In the genomic region with DNA sequence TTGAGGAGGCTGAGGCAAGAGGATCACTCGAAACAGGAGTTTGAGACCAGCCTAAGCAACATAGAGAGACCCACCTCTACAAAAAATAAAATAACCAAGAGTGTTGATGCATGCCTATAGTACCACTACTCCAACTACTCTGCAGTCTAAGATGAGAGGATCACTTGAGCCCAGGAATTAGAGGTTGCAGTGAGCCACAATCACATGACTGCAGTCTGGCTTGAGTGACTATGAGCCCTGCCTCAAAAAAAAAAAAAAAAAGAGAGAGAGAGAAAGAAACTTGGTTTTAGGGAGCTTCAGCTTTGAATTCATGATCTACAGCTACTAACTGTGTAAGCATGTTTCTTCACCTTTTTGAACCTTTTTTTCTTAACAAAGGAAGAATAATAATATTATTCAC, we compare ENCODE assay signal across 22 cellular contexts.
"Had no signal": no experiment of that assay in that cellular context is flagged by ENCODE, and none has a peak within 500 bp of the region (broad histone marks: within the 10 kb centered on the region; RNA-seq: fewer than 3 reads in every experiment).

No MANE protein-coding gene starts in this region.

- H3K27me3 ChIP-seq: foreskin keratinocyte, hepatocyte, left lung, pancreas, right lobe of liver, transverse colon had no signal

- ATAC-seq: effector memory CD8-positive, alpha-beta T cell; foreskin keratinocyte; left lung; lower lobe of right lung; pancreas; right lobe of liver; stimulated activated naive B cell treated with anti-CD40 and anti-IgM and Interleukin-4, amounts not matched to agents 10 μg/mL and 1 μg/mL and 100 μg/mL, for 72 hours; stimulated activated naive CD8-positive, alpha-beta T cell treated with anti-CD3 and anti-CD28 coated beads, Interleukin-15, amount 100 ng/mL, for 72 hours had no signal

- H3K4me3 Mint-ChIP-seq: dendritic cell treated with granulocyte-macrophage colony-stimulating factor and Interleukin-4, amounts not matched to agents 40 ng/mL and 50 ng/mL, for 4 days; effector memory CD8-positive, alpha-beta T cell; memory B cell; nephron; stimulated activated naive B cell treated with anti-CD40 and anti-IgM and Interleukin-4, amounts not matched to agents 10 μg/mL and 1 μg/mL and 100 μg/mL, for 72 hours; stimulated activated naive CD8-positive, alpha-beta T cell treated with anti-CD3 and anti-CD28 coated beads, Interleukin-15, amount 100 ng/mL, for 72 hours had no signal

- H3K27ac Mint-ChIP-seq: dendritic cell treated with granulocyte-macrophage colony-stimulating factor and Interleukin-4, amounts not matched to agents 40 ng/mL and 50 ng/mL, for 4 days; effector memory CD8-positive, alpha-beta T cell; memory B cell; nephron; progenitor cell of endocrine pancreas; stimulated activated naive B cell treated with anti-CD40 and anti-IgM and Interleukin-4, amounts not matched to agents 10 μg/mL and 1 μg/mL and 100 μg/mL, for 72 hours; stimulated activated naive CD8-positive, alpha-beta T cell treated with anti-CD3 and anti-CD28 coated beads, Interleukin-15, amount 100 ng/mL, for 72 hours had no signal

- H3K27ac ChIP-seq: epithelial cell of prostate, esophagus squamous epithelium, foreskin keratinocyte, hepatocyte, left lung, lower lobe of right lung, pancreas, right lobe of liver, thoracic aorta, transverse colon had no signal

- H3K36me3 ChIP-seq: esophagus squamous epithelium, left lung, lower lobe of right lung, pancreas, right lobe of liver, thoracic aorta, transverse colon had no signal

- H3K27me3 Mint-ChIP-seq: dendritic cell treated with granulocyte-macrophage colony-stimulating factor and Interleukin-4, amounts not matched to agents 40 ng/mL and 50 ng/mL, for 4 days; effector memory CD8-positive, alpha-beta T cell; progenitor cell of endocrine pancreas; stimulated activated naive B cell treated with anti-CD40 and anti-IgM and Interleukin-4, amounts not matched to agents 10 μg/mL and 1 μg/mL and 100 μg/mL, for 72 hours; stimulated activated naive CD8-positive, alpha-beta T cell treated with anti-CD3 and anti-CD28 coated beads, Interleukin-15, amount 100 ng/mL, for 72 hours had no signal

- H3K36me3 Mint-ChIP-seq: memory B cell; stimulated activated naive B cell treated with anti-CD40 and anti-IgM and Interleukin-4, amounts not matched to agents 10 μg/mL and 1 μg/mL and 100 μg/mL, for 72 hours had no signal

- H3K9me3 Mint-ChIP-seq: dendritic cell treated with granulocyte-macrophage colony-stimulating factor and Interleukin-4, amounts not matched to agents 40 ng/mL and 50 ng/mL, for 4 days; memory B cell; nephron; stimulated activated naive B cell treated with anti-CD40 and anti-IgM and Interleukin-4, amounts not matched to agents 10 μg/mL and 1 μg/mL and 100 μg/mL, for 72 hours had no signal

- H3K4me1 ChIP-seq: lower lobe of right lung had no signal

- H3K4me3 ChIP-seq: esophagus squamous epithelium, hepatocyte, left lung, lower lobe of right lung, pancreas, right lobe of liver, thoracic aorta, transverse colon had no signal

- H2AFZ ChIP-seq: hepatocyte had no signal

- H3K9me3 ChIP-seq: esophagus squamous epithelium, left lung, lower lobe of right lung, pancreas, right lobe of liver, thoracic aorta, transverse colon had no signal

- DNase-seq: effector memory CD8-positive, alpha-beta T cell; esophagus squamous epithelium; foreskin keratinocyte; head of caudate nucleus; left lung; lower lobe of right lung; midbrain; occipital lobe; pancreas; right lobe of liver; stimulated activated CD4-positive, alpha-beta T cell treated with anti-CD3 and anti-CD28 coated beads, Interleukin-2, amount 100 ng/mL, for 24 hours; stimulated activated CD4-positive, alpha-beta T cell treated with anti-CD3 and anti-CD28 coated beads, Interleukin-4, amount 100 ng/mL, for 4 hours; stimulated activated naive B cell treated with anti-CD40 and anti-IgM and Interleukin-4, amounts not matched to agents 10 μg/mL and 1 μg/mL and 100 μg/mL, for 72 hours; stimulated activated naive CD8-positive, alpha-beta T cell treated with anti-CD3 and anti-CD28 coated beads, Interleukin-15, amount 100 ng/mL, for 72 hours; transverse colon had no signal

- H3K4me2 ChIP-seq: hepatocyte had no signal

- H3K4me1 Mint-ChIP-seq: memory B cell; stimulated activated naive B cell treated with anti-CD40 and anti-IgM and Interleukin-4, amounts not matched to agents 10 μg/mL and 1 μg/mL and 100 μg/mL, for 72 hours; stimulated activated naive CD8-positive, alpha-beta T cell treated with anti-CD3 and anti-CD28 coated beads, Interleukin-15, amount 100 ng/mL, for 72 hours had no signal

- H3K79me2 ChIP-seq: hepatocyte had no signal
